9 cellular contexts compared by ENCODE assay signal in the genomic region with DNA sequence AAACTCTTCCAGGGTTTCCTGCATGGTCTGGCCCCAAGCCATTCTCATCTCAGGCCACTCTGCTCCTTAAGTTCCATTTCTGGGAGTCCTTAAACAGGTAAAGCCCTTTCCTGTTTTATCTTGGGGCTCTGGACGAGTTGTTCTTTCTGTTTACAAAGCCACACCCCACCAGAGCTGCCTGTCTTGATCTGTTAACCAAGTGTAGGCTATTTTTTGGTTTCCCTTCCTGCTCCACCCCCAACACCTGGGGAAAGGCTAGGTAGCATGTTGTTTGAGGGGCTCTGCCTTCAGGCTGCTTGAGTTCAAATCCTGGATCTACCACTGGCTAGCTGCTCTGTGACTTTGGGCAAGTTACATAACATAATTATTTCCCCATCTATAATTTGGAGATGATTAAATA. TPM values are rescaled to one million over a fixed set of nuclear protein-coding genes. Genes with fewer than 3 reads are reported as not detected.
DNase-seq lines count a peak whose midpoint lies in the region; ATAC-seq and TF ChIP-seq lines count a peak whose summit lies in the region.
"Had no signal": no experiment of that assay in that cellular context is flagged by ENCODE, and none has a peak within 500 bp of the region (broad histone marks: within the 10 kb centered on the region; RNA-seq: fewer than 3 reads in every experiment).

No MANE protein-coding gene starts in this region.

- no peak overlapping the region for H4K5ac ChIP-seq in IMR-90 (ENCODE audit: low read depth, low read length)

- POLR2A ChIA-PET in IMR-90 (lab: Charles Lee; ENCODE audit: unreplicated experiment), result no interaction called here

- H3K27ac Mint-ChIP-seq in activated naive CD8-positive, alpha-beta T cell treated with anti-CD3 and anti-CD28 coated beads, Interleukin-2, amount 50 U/mL, for 24 hours, result peak overlapping the region; percentile 78
- no peak overlapping the region for H3K27ac Mint-ChIP-seq in nephron

- H4K20me1 ChIP-seq in DOHH2 (ENCODE audit: control insufficient read depth, insufficient read depth, low read depth, low read length) (no peaks in the 10 kb centered on the region), IMR-90 (ENCODE audit: insufficient read depth, low read length) (peaks cover 3% of the 10 kb centered on the region; the same call in 1 of the 2 replicates), smooth muscle cell (ENCODE audit: low read depth) (peaks cover 25% of the 10 kb centered on the region)

- H3K56ac ChIP-seq in IMR-90 (ENCODE audit: extremely low read depth, insufficient read depth, low read length), result no peak overlapping the region

- in situ Hi-C loops in IMR-90 (cut with MboI; ENCODE audit: low sequenced_read_pairs), result loop anchor here (5.0 to 10.0 kb wide), 2 partner anchors 54 to 166 kb away; partner anchors contain the start of gene USP46

- TF ChIP-seq CTCF in DOHH2 (IDR thresholded peaks at IDR 0.05; ENCODE audit: low read depth, low read length, poor library complexity, severe bottlenecking) (no peak), IMR-90 (conservative IDR thresholded peaks at IDR 0.05; ENCODE audit: low read depth, low read length) (no peak), nephron (IDR thresholded peaks at IDR 0.05; ENCODE audit: unreplicated experiment in 3 of 3) (no peak), smooth muscle cell (IDR thresholded peaks at IDR 0.05; ENCODE audit: borderline replicate concordance, insufficient read depth, poor library complexity, severe bottlenecking) (no peak)

- H3K36me3 ChIP-seq in DOHH2 (ENCODE audit: control insufficient read depth, low read length) (peaks cover 40% of the 10 kb centered on the region), IMR-90 (ENCODE audit: control insufficient read depth, insufficient read depth, low read length) (peaks cover 21% of the 10 kb centered on the region), smooth muscle cell (ENCODE audit: low read depth) (no peaks in the 10 kb centered on the region)

- H2AK5ac ChIP-seq in IMR-90 (ENCODE audit: low read depth, low read length), result peak overlapping the region; percentile 35; the same call in 1 of the 2 replicates

- peak overlapping the region; percentile 94 for H3K4me3 Mint-ChIP-seq in activated naive CD8-positive, alpha-beta T cell treated with anti-CD3 and anti-CD28 coated beads, Interleukin-2, amount 50 U/mL, for 24 hours
- peak overlapping the region in 2 of 3 experiments; percentile 77 to 81 for H3K4me3 Mint-ChIP-seq in nephron

- intact Hi-C loops in IMR-90 (cut with micrococcal nuclease), result loop anchor here (5.0 to 10.0 kb wide), 4 partner anchors 54 to 336 kb away; partner anchors contain the start of gene USP46

- peaks cover 4% of the 10 kb centered on the region for H3K9me3 Mint-ChIP-seq in activated naive CD8-positive, alpha-beta T cell treated with anti-CD3 and anti-CD28 coated beads, Interleukin-2, amount 50 U/mL, for 24 hours
- H3K9me3 Mint-ChIP-seq in nephron, result no peaks in the 10 kb centered on the region

- no peak overlapping the region; a peak in 1 of 4 replicates for H4K8ac ChIP-seq in IMR-90 (ENCODE audit: low read depth in 2 of 2, low read length in 2 of 2)

- ATAC-seq in IMR-90 (ENCODE audit: low read depth) (no peak), GM21423 (IDR thresholded peaks at IDR 0.05; ENCODE audit: unreplicated experiment) (no peak)
- ATAC-seq in activated naive CD8-positive, alpha-beta T cell treated with anti-CD3 and anti-CD28 coated beads, Interleukin-2, amount 50 U/mL, for 24 hours, result no peak

- no peak overlapping the region for H2BK15ac ChIP-seq in IMR-90 (ENCODE audit: low read depth, low read length)

- TF ChIP-seq RAD21 in IMR-90 (IDR thresholded peaks at IDR 0.05; ENCODE audit: low read length), result no peak

- dilution Hi-C loops in IMR-90 (cut with HindIII; ENCODE audit: low sequenced_read_pairs, unreplicated experiment), result no loop called here

- no peak overlapping the region for H2AK9ac ChIP-seq in IMR-90 (replicated peaks; ENCODE audit: low read depth, low read length, poor library complexity)

- peak overlapping the region; percentile 75 for H3K27ac ChIP-seq in DOHH2 (ENCODE audit: low read depth, low read length)
- H3K27ac ChIP-seq in IMR-90 (ENCODE audit: insufficient read depth, low read length), result no peak overlapping the region
- H3K27ac ChIP-seq in smooth muscle cell (ENCODE audit: low read depth), result no peak overlapping the region

- H3K9ac ChIP-seq in IMR-90 (ENCODE audit: low read depth, low read length) (no peak overlapping the region), smooth muscle cell (ENCODE audit: low read depth) (no peak overlapping the region)

- H3K4me2 ChIP-seq in DOHH2 (ENCODE audit: low read length) (peak overlapping the region; percentile 95), IMR-90 (ENCODE audit: low read depth, low read length) (no peak overlapping the region), smooth muscle cell (no peak overlapping the region)

- no peaks in the 10 kb centered on the region for H3K27me3 ChIP-seq in DOHH2 (ENCODE audit: control insufficient read depth, low read length)
- H3K27me3 ChIP-seq in IMR-90 (ENCODE audit: control insufficient read depth, insufficient read depth, low read length), result no peaks in the 10 kb centered on the region; the same call in 1 of the 2 replicates
- H3K27me3 ChIP-seq in smooth muscle cell (ENCODE audit: low read depth), result no peaks in the 10 kb centered on the region

- no peak overlapping the region for H4K91ac ChIP-seq in IMR-90 (ENCODE audit: insufficient read depth, low read depth, low read length)

- peaks cover 21% of the 10 kb centered on the region for H3K9me1 ChIP-seq in IMR-90 (ENCODE audit: insufficient read depth, low read length)

- TF ChIP-seq POLR2A in IMR-90 (IDR thresholded peaks at IDR 0.05; ENCODE audit: low read depth, low read length), result no peak

- H3K79me1 ChIP-seq in IMR-90 (ENCODE audit: low read depth in 1 of 2, low read length in 2 of 2), result peaks cover 21 to 36% of the 10 kb centered on the region in 2 experiments

- peaks cover 37% of the 10 kb centered on the region for H3K36me3 Mint-ChIP-seq in activated naive CD8-positive, alpha-beta T cell treated with anti-CD3 and anti-CD28 coated beads, Interleukin-2, amount 50 U/mL, for 24 hours (ENCODE audit: low read depth)
- H3K36me3 Mint-ChIP-seq in nephron (ENCODE audit: low read depth), result peaks cover 29% of the 10 kb centered on the region

- H3K23ac ChIP-seq in IMR-90 (ENCODE audit: low read depth, low read length), result no peak overlapping the region

- no peaks in the 10 kb centered on the region for H3K9me3 ChIP-seq in DOHH2 (ENCODE audit: control insufficient read depth, insufficient read depth, low read length)
- H3K9me3 ChIP-seq in IMR-90 (ENCODE audit: control insufficient read depth, insufficient read depth, low read length), result no peaks in the 10 kb centered on the region
- H3K9me3 ChIP-seq in smooth muscle cell (replicated peaks; ENCODE audit: low read depth), result no peaks in the 10 kb centered on the region
- H3K9me3 ChIP-seq: lower lobe of right lung had no signal

- H2AFZ ChIP-seq in IMR-90 (replicated peaks; ENCODE audit: low read length, poor library complexity), result peak overlapping the region; percentile 69
- no peak overlapping the region for H2AFZ ChIP-seq in smooth muscle cell (ENCODE audit: low read depth)

- no peak overlapping the region for H2BK120ac ChIP-seq in IMR-90 (ENCODE audit: low read depth, low read length)

- no CpG with 5 or more reads among the region's 1 CpG for WGBS in IMR-90 (ENCODE audit: extremely low coverage in 2 of 2, insufficient read length in 1 of 2), 2 experiments
- WGBS in smooth muscle cell (ENCODE audit: low lambda C conversion rate), result 75% methylated on average over 1 of the region's 1 CpG

- no peak overlapping the region for H2BK5ac ChIP-seq in IMR-90 (ENCODE audit: low read depth, low read length, poor library complexity, severe bottlenecking)

- H2BK20ac ChIP-seq in IMR-90 (ENCODE audit: low read depth, low read length), result no peak overlapping the region

- H3F3A ChIP-seq in DOHH2 (ENCODE audit: control insufficient read depth, insufficient read depth) (peaks cover 41% of the 10 kb centered on the region), smooth muscle cell (ENCODE audit: low read depth) (peaks cover 3% of the 10 kb centered on the region)

- no TSS peak for BruUV-seq in IMR-90 (replicated peaks; lab: Mats Ljungman, UMichigan)

- CTCF ChIA-PET in IMR-90 (lab: Yijun Ruan, JAX), result interaction anchor here (0.5 to 2.7 kb wide), 3 partner anchors 165 to 637 kb away, joined by 3 to 9 read pairs (median 6); no protein-coding TSS in a partner anchor

- no peaks in the 10 kb centered on the region for H3K27me3 Mint-ChIP-seq in activated naive CD8-positive, alpha-beta T cell treated with anti-CD3 and anti-CD28 coated beads, Interleukin-2, amount 50 U/mL, for 24 hours
- no peaks in the 10 kb centered on the region for H3K27me3 Mint-ChIP-seq in nephron (ENCODE audit: low read depth)

- H3K4me1 Mint-ChIP-seq in activated naive CD8-positive, alpha-beta T cell treated with anti-CD3 and anti-CD28 coated beads, Interleukin-2, amount 50 U/mL, for 24 hours, result peaks cover 52% of the 10 kb centered on the region
- peaks cover 28% of the 10 kb centered on the region for H3K4me1 Mint-ChIP-seq in nephron

- DNase-seq in IMR-90 (no peak), COLO668 (lab: John Stamatoyannopoulos, UW; ENCODE audit: unreplicated experiment) (no peak), smooth muscle cell (lab: John Stamatoyannopoulos, UW; ENCODE audit: unreplicated experiment) (no peak)
- DNase-seq in activated naive CD8-positive, alpha-beta T cell treated with anti-CD3 and anti-CD28 coated beads, Interleukin-2, amount 50 U/mL, for 24 hours, result no peak
- DNase-seq: lower lobe of right lung, SIG-M5 had no signal

- no peaks in the 10 kb centered on the region for H3K9me2 ChIP-seq in DOHH2 (replicated peaks; ENCODE audit: control insufficient read depth, low read length)

- peak overlapping the region; percentile 92 for H3K4me3 ChIP-seq in DOHH2 (ENCODE audit: low read length)
- H3K4me3 ChIP-seq in IMR-90 (ENCODE audit: insufficient read depth, low read depth, low read length), result no peak overlapping the region
- H3K4me3 ChIP-seq in smooth muscle cell, result no peak overlapping the region

- peaks cover 37% of the 10 kb centered on the region for H3K79me2 ChIP-seq in DOHH2 (ENCODE audit: control insufficient read depth, low read length)
- peaks cover 16% of the 10 kb centered on the region for H3K79me2 ChIP-seq in smooth muscle cell (ENCODE audit: low read depth)

- H3K4me1 ChIP-seq in DOHH2 (ENCODE audit: control insufficient read depth, low read length) (peaks cover 68% of the 10 kb centered on the region), IMR-90 (ENCODE audit: control insufficient read depth, insufficient read depth, low read length) (no peaks in the 10 kb centered on the region), smooth muscle cell (ENCODE audit: low read depth) (peaks cover 17% of the 10 kb centered on the region)

- H3K14ac ChIP-seq in IMR-90 (replicated peaks; ENCODE audit: low read depth, low read length), result no peak overlapping the region

- no peak overlapping the region for H3K18ac ChIP-seq in IMR-90 (ENCODE audit: low read depth, low read length)

- no peak overlapping the region for H3K4ac ChIP-seq in IMR-90 (ENCODE audit: low read depth, low read length)

RNA-seq across cellular contexts. Expression of gene ERVMER34-1, which starts 40.0 kb away (rescaled TPM):
- total RNA-seq in IMR-90 (2012; rRNA removed) (not detected in 2 replicates), smooth muscle cell (3.4 and 4.1 TPM in 2 replicates)
- polyA plus RNA-seq in IMR-90 (2012; rRNA removed) (not detected in 2 replicates), smooth muscle cell (0.71 and 1.5 TPM in 2 replicates)
- 0.01 TPM in 1 of 2 replicates, not detected in the other for polyA plus RNA-seq in IMR-90 (2012; cell fraction: cytosol; rRNA removed)
- 0.03 TPM in 1 of 2 replicates, not detected in the other for polyA plus RNA-seq in IMR-90 (2012; cell fraction: nucleus; rRNA removed; ENCODE audit: low replicate concordance)

RNA-seq across cellular contexts. Expression of gene USP46, which starts 52.2 kb away (rescaled TPM):
- total RNA-seq in IMR-90 (2012; rRNA removed), result 15.4 and 20.3 TPM in 2 replicates
- 6.0 and 9.3 TPM in 2 replicates for polyA plus RNA-seq in IMR-90 (2012; rRNA removed)
- polyA plus RNA-seq in IMR-90 (2012; cell fraction: cytosol; rRNA removed), result 1.5 and 2.0 TPM in 2 replicates
- polyA plus RNA-seq in IMR-90 (2012; cell fraction: nucleus; rRNA removed; ENCODE audit: low replicate concordance), result 1.7 and 8.4 TPM in 2 replicates
- total RNA-seq in smooth muscle cell, result 30.4 and 31.8 TPM in 2 replicates
- 17.2 and 21.7 TPM in 2 replicates for polyA plus RNA-seq in smooth muscle cell
